Comparison of ENCODE assay signal across 26 cellular contexts in genomic region chr2:43521568-43521967, GRCh38.
DNase-seq lines count a peak whose midpoint lies in the region; ATAC-seq and TF ChIP-seq lines count a peak whose summit lies in the region.
"Had no signal": no experiment of that assay in that cellular context is flagged by ENCODE, and none has a peak within 500 bp of the region (broad histone marks: within the 10 kb centered on the region; RNA-seq: fewer than 3 reads in every experiment).

No MANE protein-coding gene starts in this region.

- H3K9me2 ChIP-seq in OCI-LY7 (ENCODE audit: insufficient read depth, low read length), result 0 out of 2 replicates have a peak, but pooled peaks cover 6% of the 10 kb centered on the region

- H3K36me3 ChIP-seq in BE2C (peaks cover 15% of the 10 kb centered on the region), gastroesophageal sphincter (peaks cover 0 to 6% of the 10 kb centered on the region in 2 donors), thoracic aorta (no peaks in the 10 kb centered on the region), left lung (peaks cover 0 to 7% of the 10 kb centered on the region in 2 donors), OCI-LY7 (ENCODE audit: insufficient read depth, low read length) (peaks cover 23% of the 10 kb centered on the region)

- H3K4me2 ChIP-seq in OCI-LY7 (ENCODE audit: low read length), result no peak overlapping the region
- H3K4me2 ChIP-seq: PC-9 had no signal

- H3K79me2 ChIP-seq in OCI-LY7 (ENCODE audit: insufficient read depth, low read depth, low read length), result no peaks in the 10 kb centered on the region

- POLR2A ChIA-PET in OCI-LY7 (lab: Charles Lee), result interaction anchor here (0.5 to 1.4 kb wide), 4 partner anchors 17 to 707 kb away, joined by 3 to 6 read pairs (median 4); no protein-coding TSS in a partner anchor

- H3K4me3 ChIP-seq in BE2C (ENCODE audit: low read depth, low read length) (no peak overlapping the region), gastroesophageal sphincter (no peak overlapping the region), thoracic aorta (no peak overlapping the region), left lung (no peak overlapping the region), OCI-LY7 (ENCODE audit: low read depth, low read length, poor library complexity, severe bottlenecking) (no peak overlapping the region)
- H3K4me3 ChIP-seq: PC-9, SJSA1 had no signal

- no TSS peak for BruUV-seq in OCI-LY7 (replicated peaks; lab: Mats Ljungman, UMichigan)

- TF ChIP-seq POLR2A in gastroesophageal sphincter (IDR thresholded peaks at IDR 0.05), result no peak

- ATAC-seq in SK-N-SH treated with all-trans-retinoic acid at 6 μM for 48 hours (no peak; the same call in 2 of the 3 replicates), gastroesophageal sphincter (no peak), thoracic aorta (ENCODE audit: insufficient number of reproducible peaks, low FRiP score, low read depth) (no peak), left lung (no peak), GM19395 (IDR thresholded peaks at IDR 0.05; ENCODE audit: unreplicated experiment) (no peak), GM18498 (IDR thresholded peaks at IDR 0.05; ENCODE audit: unreplicated experiment) (no peak)
- ATAC-seq: Right ventricle myocardium inferior had no signal

- H3K9me3 ChIP-seq in BE2C (no peaks in the 10 kb centered on the region), gastroesophageal sphincter (peaks cover 0 to 4% (median 0%) of the 10 kb centered on the region in 3 donors), thoracic aorta (no peaks in the 10 kb centered on the region), left lung (peaks cover 0 to 4% of the 10 kb centered on the region in 2 donors), OCI-LY7 (ENCODE audit: low read length) (no peaks in the 10 kb centered on the region)

- no peak for TF ChIP-seq CTCF in BE2C (IDR thresholded peaks at IDR 0.05; ENCODE audit: low read depth, low read length)
- TF ChIP-seq CTCF in gastroesophageal sphincter (IDR thresholded peaks at IDR 0.05), result no peak
- TF ChIP-seq CTCF in thoracic aorta (IDR thresholded peaks at IDR 0.05), result no peak
- no peak for TF ChIP-seq CTCF in left lung (IDR thresholded peaks at IDR 0.05)
- TF ChIP-seq CTCF in OCI-LY7 (conservative IDR thresholded peaks at IDR 0.05; ENCODE audit: low read length), result no peak

- H2AFZ ChIP-seq in OCI-LY7 (ENCODE audit: low read length), result no peak overlapping the region
- H2AFZ ChIP-seq: PC-9 had no signal

- intact Hi-C loops in left lung (cut with DNase I), result no loop called here
- intact Hi-C loops in OCI-LY7 (cut with micrococcal nuclease; ENCODE audit: unreplicated experiment), result no loop called here

- H4K20me1 ChIP-seq in OCI-LY7 (ENCODE audit: insufficient read depth, low read length), result no peaks in the 10 kb centered on the region; the same call in 1 of the 2 replicates

- 65 to 96% methylated on average over 2 of the region's 2 CpGs for WGBS in gastroesophageal sphincter (ENCODE audit: low coverage in 1 of 2), 2 donors

- H3K4me1 ChIP-seq in BE2C, result peaks cover 21% of the 10 kb centered on the region
- peaks cover 19 to 72% (median 27%) of the 10 kb centered on the region in 3 donors for H3K4me1 ChIP-seq in gastroesophageal sphincter
- H3K4me1 ChIP-seq in thoracic aorta (ENCODE audit: control insufficient read depth in 1 of 2, low read depth in 2 of 2), result peaks cover 58 to 83% of the 10 kb centered on the region in 2 donors
- H3K4me1 ChIP-seq in left lung, result peaks cover 25 to 44% of the 10 kb centered on the region in 2 donors
- H3K4me1 ChIP-seq in OCI-LY7 (ENCODE audit: insufficient read depth, low read length, poor library complexity, severe bottlenecking), result no peaks in the 10 kb centered on the region

- no peak for TF ChIP-seq EP300 in gastroesophageal sphincter (IDR thresholded peaks at IDR 0.05)

- CTCF ChIA-PET in OCI-LY7 (lab: Charles Lee; ENCODE audit: unreplicated experiment), result no interaction called here

- H3K27me3 ChIP-seq in BE2C (no peaks in the 10 kb centered on the region), gastroesophageal sphincter (no peaks in the 10 kb centered on the region), thoracic aorta (replicated peaks; ENCODE audit: insufficient read depth) (no peaks in the 10 kb centered on the region), left lung (no peaks in the 10 kb centered on the region)
- H3K27me3 ChIP-seq: SJSA1 had no signal

- DNase-seq in BE2C, result peak; percentile 35
- no peak for DNase-seq in thoracic aorta (ENCODE audit: low spot score)
- DNase-seq in left lung, result no peak
- DNase-seq in OCI-LY7 (ENCODE audit: low spot score), result no peak
- DNase-seq: 8988T; ACHN; Calu3; DMS79 treated with DMSO at 0.1 percent for 48 hours; GF-D8; H7; NCI-H1092; NCI-H1417 treated with DMSO at 0.1 percent for 48 hours; NCI-H1694 treated with DMSO at 0.1 percent for 48 hours; NCI-H2081; NCI-H2171; NCI-H226; NCI-H510A; NCI-H748 treated with DMSO at 0.1 percent for 48 hours; NK-92 treated with Interleukin-12 subunit alpha and Interleukin-12 subunit beta, amount 100 ng/mL, for 24 hours; PC-9 had no signal

- H3K27ac ChIP-seq in gastroesophageal sphincter (peak overlapping the region in 3 of 4 donors; percentile 16 to 76 (median 74)), thoracic aorta (peak overlapping the region; percentile 87 to 89), left lung (no peak overlapping the region), OCI-LY7 (ENCODE audit: low read depth, low read length, poor library complexity, severe bottlenecking) (no peak overlapping the region)
- H3K27ac ChIP-seq: PC-9 had no signal

TF ChIP-seq in SK-N-SH treated with all-trans-retinoic acid at 6 μM for 48 hours, 23 proteins besides CTCF, POLR2A, EP300 and RAD21 (continues in another document):
- TF ChIP-seq ZNF565 (CRISPR knock-in tag; conservative IDR thresholded peaks at IDR 0.05; ENCODE audit: low read depth), result peak; percentile 88
- TF ChIP-seq ARNTL (CRISPR knock-in tag; IDR thresholded peaks at IDR 0.05; ENCODE audit: borderline replicate concordance, low read depth), result 0 out of 2 replicates have a peak, but pooled peaks have one; percentile 19
- peak; percentile 94; the same call in 1 of the 2 replicates for TF ChIP-seq GLIS3 (CRISPR knock-in tag; IDR thresholded peaks at IDR 0.05)
- TF ChIP-seq TOX (CRISPR knock-in tag; IDR thresholded peaks at IDR 0.05; ENCODE audit: borderline replicate concordance), result no peak
- TF ChIP-seq POU6F1 (CRISPR knock-in tag; IDR thresholded peaks at IDR 0.05; ENCODE audit: borderline replicate concordance, low read depth), result no peak
- peak; percentile 77 for TF ChIP-seq TSHZ2 (CRISPR knock-in tag; IDR thresholded peaks at IDR 0.05)
- no peak for TF ChIP-seq BACH2 (CRISPR knock-in tag; IDR thresholded peaks at IDR 0.05; ENCODE audit: borderline replicate concordance)
- peak; percentile 97 for TF ChIP-seq ISL1 (CRISPR knock-in tag; IDR thresholded peaks at IDR 0.05)
- no peak for TF ChIP-seq PATZ1 (CRISPR knock-in tag; IDR thresholded peaks at IDR 0.05; ENCODE audit: borderline replicate concordance)

Comparison
In these comparisons a context has a peak if more than half of its experiments do, and no peak if none do; other contexts are left out.
1. H3K27ac ChIP-seq: peak in gastroesophageal sphincter (3 of 4) and thoracic aorta (2 of 2); none in left lung (0 of 2) and OCI-LY7 (single experiment).